10 cellular contexts compared by ENCODE assay signal in the genomic region with DNA sequence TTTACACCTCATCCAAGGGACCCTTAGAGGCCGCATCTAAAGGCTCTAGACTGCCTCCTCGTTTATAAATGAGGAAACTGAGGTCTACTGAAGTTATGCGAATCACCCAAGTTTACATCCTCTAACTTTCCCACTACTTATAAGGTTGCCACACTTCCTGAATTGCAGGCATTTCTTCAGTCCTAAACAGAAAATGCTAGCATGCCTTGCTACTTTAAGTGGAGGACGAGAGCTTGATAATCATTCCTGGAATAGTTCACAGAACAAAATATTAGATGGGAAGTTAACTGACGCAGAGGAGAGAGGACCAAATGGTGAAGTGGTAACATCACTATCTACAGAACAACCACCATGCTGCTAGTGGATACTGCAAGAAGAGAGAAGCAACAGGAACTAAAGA.
DNase-seq lines count a peak whose midpoint lies in the region; ATAC-seq and TF ChIP-seq lines count a peak whose summit lies in the region.
"Had no signal": no experiment of that assay in that cellular context is flagged by ENCODE, and none has a peak within 500 bp of the region (broad histone marks: within the 10 kb centered on the region; RNA-seq: fewer than 3 reads in every experiment).

No MANE protein-coding gene starts in this region.

- ATAC-seq in heart left ventricle (peak; percentile 38 to 66 (median 51)), HG03159 (IDR thresholded peaks at IDR 0.05; ENCODE audit: unreplicated experiment) (no peak)

- 66 to 74% (median 69%) methylated on average over 5 of the region's 5 CpGs for WGBS in heart left ventricle, 4 donors

- intact Hi-C loops in heart left ventricle (cut with DNase I) = no loop called here

- H3K27me3 ChIP-seq in heart left ventricle (no peaks in the 10 kb centered on the region), skeletal muscle satellite cell (ENCODE audit: control insufficient read depth, insufficient read depth, low read length) (no peaks in the 10 kb centered on the region)

- H3K27ac ChIP-seq in heart left ventricle = peak overlapping the region in 5 of 12 donors; percentile 3 to 92 (median 65)

- no peak for TF ChIP-seq CTCF in heart left ventricle (IDR thresholded peaks at IDR 0.05)

- peak overlapping the region; percentile 5 for H3K4me2 ChIP-seq in skeletal muscle satellite cell (ENCODE audit: low read length)

- H3K36me3 ChIP-seq in heart left ventricle = no peaks in the 10 kb centered on the region
- no peaks in the 10 kb centered on the region for H3K36me3 ChIP-seq in skeletal muscle satellite cell (ENCODE audit: insufficient read depth, low read length)

- H3K4me3 ChIP-seq in heart left ventricle (peak overlapping the region in 1 of 12 donors; percentile 34), skeletal muscle satellite cell (ENCODE audit: low read length) (no peak overlapping the region)

- no peak overlapping the region for H3K9ac ChIP-seq in skeletal muscle satellite cell (ENCODE audit: low read depth, low read length)

- H3K4me1 ChIP-seq in heart left ventricle (peaks cover 0 to 89% (median 49%) of the 10 kb centered on the region in 12 donors), skeletal muscle satellite cell (ENCODE audit: control insufficient read depth, insufficient read depth, low read length) (peaks cover 28% of the 10 kb centered on the region)

- peak; percentile 29 for DNase-seq in GDM1 (lab: John Stamatoyannopoulos, UW)
- peak; percentile 67 for DNase-seq in SKM-1 treated with dmso at 0.1 percent for 144 hours (lab: John Stamatoyannopoulos, UW; ENCODE audit: unreplicated experiment)
- no peak for DNase-seq in heart left ventricle
- no peak for DNase-seq in SW480 (ENCODE audit: low spot score)
- no peak for DNase-seq in NCI-H2227 treated with DMSO at 0.1 percent for 48 hours (lab: John Stamatoyannopoulos, UW)
- no peak for DNase-seq in stimulated activated CD4-positive, alpha-beta T cell treated with anti-CD3 and anti-CD28 coated beads, Interleukin-4, amount 100 ng/mL, for 24 hours
- DNase-seq: activated CD4-positive, alpha-beta T cell treated with anti-CD3 and anti-CD28 coated beads for 48 hours; activated effector memory CD4-positive, alpha-beta T cell treated with anti-CD3 and anti-CD28 coated beads, Interleukin-2, amount 50 U/mL, for 16 hours had no signal

- no peak for TF ChIP-seq POLR2A in heart left ventricle (IDR thresholded peaks at IDR 0.05)

- H3K9me3 ChIP-seq in heart left ventricle (no peaks in the 10 kb centered on the region), skeletal muscle satellite cell (replicated peaks; ENCODE audit: low read length) (no peaks in the 10 kb centered on the region)

Comparison
In these comparisons a context has a peak if more than half of its experiments do, and no peak if none do; other contexts are left out.
1. DNase-seq: peak in GDM1 (single experiment) and SKM-1 treated with dmso at 0.1 percent for 144 hours (single experiment); none in heart left ventricle (0 of 5), SW480 (single experiment), NCI-H2227 treated with DMSO at 0.1 percent for 48 hours (single experiment) and stimulated activated CD4-positive, alpha-beta T cell treated with anti-CD3 and anti-CD28 coated beads, Interleukin-4, amount 100 ng/mL, for 24 hours (single experiment).